22 cellular contexts compared by ENCODE assay signal in the genomic region with DNA sequence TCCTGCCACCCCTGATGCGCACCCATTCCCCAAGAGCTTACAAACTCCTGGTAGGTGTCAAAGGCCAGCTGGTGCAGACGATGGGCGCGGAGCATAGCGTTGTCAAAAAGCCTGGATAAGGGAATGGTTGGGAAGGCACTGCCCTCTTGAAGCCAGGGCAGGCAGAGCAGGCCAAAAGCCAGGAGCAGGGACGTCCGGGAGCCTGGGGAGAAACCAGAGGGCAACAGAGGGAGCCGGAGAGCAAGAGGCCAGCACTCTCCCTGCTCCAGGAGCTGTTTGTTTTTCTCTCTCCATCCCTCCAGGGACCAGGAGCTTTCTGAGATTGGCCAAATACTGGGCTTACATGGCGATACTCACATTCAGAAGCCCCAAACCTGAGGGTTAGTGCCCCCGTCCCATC. TPM values are rescaled to one million over a fixed set of nuclear protein-coding genes. Genes with fewer than 3 reads are reported as not detected.
DNase-seq lines count a peak whose midpoint lies in the region; ATAC-seq and TF ChIP-seq lines count a peak whose summit lies in the region.
"Had no signal": no experiment of that assay in that cellular context is flagged by ENCODE, and none has a peak within 500 bp of the region (broad histone marks: within the 10 kb centered on the region; RNA-seq: fewer than 3 reads in every experiment).

No MANE protein-coding gene starts in this region.

- H2AFZ ChIP-seq in neural progenitor cell (replicated peaks): peak overlapping the region; percentile 85

- H3K36me3 ChIP-seq in BLaER1: no peaks in the 10 kb centered on the region
- H3K36me3 ChIP-seq in endodermal cell (ENCODE audit: control insufficient read depth, insufficient read depth, low read length): no peaks in the 10 kb centered on the region
- no peaks in the 10 kb centered on the region for H3K36me3 ChIP-seq in neural progenitor cell
- H3K36me3 ChIP-seq: esophagus squamous epithelium, Peyer's patch, prostate gland, uterus had no signal

- 48 to 73% methylated on average over 4 to 10 of the region's 10 CpGs for WGBS in endodermal cell (ENCODE audit: insufficient coverage in 1 of 2, insufficient read length in 1 of 2), 2 experiments

- H3K9ac ChIP-seq in BLaER1 (no peak overlapping the region), endodermal cell (ENCODE audit: extremely low read depth, low read length, poor library complexity, severe bottlenecking) (no peak overlapping the region), neural progenitor cell (no peak overlapping the region)

- H3K27ac Mint-ChIP-seq in endodermal cell (no peak overlapping the region), neural progenitor cell (no peak overlapping the region)
- peak overlapping the region in 1 of 10 donors; percentile 19 for H3K27ac Mint-ChIP-seq in naive thymus-derived CD8-positive, alpha-beta T cell
- H3K27ac Mint-ChIP-seq: nephron progenitor cell had no signal

- POLR2A ChIA-PET in HEK293T (lab: Yijun Ruan, JAX): no interaction called here
- POLR2A ChIA-PET in naive thymus-derived CD8-positive, alpha-beta T cell (lab: Charles Lee): interaction anchor here (0.7 to 2.8 kb wide), 9 partner anchors 28 to 227 kb away, joined by 3 to 23 read pairs (median 8); partner anchors contain the start of gene ICAM2

- H4K20me1 ChIP-seq in BLaER1 (no peaks in the 10 kb centered on the region), neural progenitor cell (ENCODE audit: low read depth) (no peaks in the 10 kb centered on the region)

- H3K4me1 ChIP-seq in BLaER1 (peaks cover 80% of the 10 kb centered on the region), endodermal cell (ENCODE audit: control insufficient read depth, insufficient read depth, low read length) (no peaks in the 10 kb centered on the region), neural progenitor cell (no peaks in the 10 kb centered on the region)
- H3K4me1 ChIP-seq: prostate gland, uterus had no signal

- no peak for ATAC-seq in HG02870 (IDR thresholded peaks at IDR 0.05; ENCODE audit: unreplicated experiment)
- no peak for ATAC-seq in naive thymus-derived CD8-positive, alpha-beta T cell
- ATAC-seq: activated T-helper 17 cell treated with anti-CD3 and anti-CD28 coated beads, Interleukin-2, amount 50 U/mL, for 72 hours; SK-N-SH treated with all-trans-retinoic acid at 6 μM for 48 hours had no signal

- H3K27me3 ChIP-seq in BLaER1 (no peaks in the 10 kb centered on the region), endodermal cell (ENCODE audit: control insufficient read depth, insufficient read depth, low read length, poor library complexity, severe bottlenecking) (no peaks in the 10 kb centered on the region), neural progenitor cell (peaks cover 4% of the 10 kb centered on the region)
- H3K27me3 ChIP-seq: Peyer's patch, uterus had no signal

- H3K27ac ChIP-seq in BLaER1 (no peak overlapping the region), endodermal cell (ENCODE audit: low read depth, low read length) (no peak overlapping the region), neural progenitor cell (no peak overlapping the region)
- H3K27ac ChIP-seq: esophagus squamous epithelium, Peyer's patch, prostate gland, uterus had no signal

- H3K4me3 ChIP-seq in BLaER1: no peak overlapping the region
- no peak overlapping the region for H3K4me3 ChIP-seq in endodermal cell (ENCODE audit: low read length)
- H3K4me3 ChIP-seq in neural progenitor cell: no peak overlapping the region
- H3K4me3 ChIP-seq: esophagus squamous epithelium, Peyer's patch, prostate gland, uterus had no signal

- CTCF ChIA-PET in HEK293T (lab: Yijun Ruan, JAX): interaction anchor here (0.6 to 3.5 kb wide), 10 partner anchors 11 to 95 kb away, joined by 3 to 27 read pairs (median 8); no protein-coding TSS in a partner anchor

- peak; percentile 12 for DNase-seq in HEK293T (ENCODE audit: extremely low spot score)
- DNase-seq in endodermal cell: peak; percentile 94
- DNase-seq in neural progenitor cell (ENCODE audit: low spot score): peak; percentile 62
- DNase-seq in COLO668 (lab: John Stamatoyannopoulos, UW; ENCODE audit: unreplicated experiment): no peak
- DNase-seq in naive thymus-derived CD8-positive, alpha-beta T cell: no peak
- DNase-seq: activated CD4-positive, alpha-beta T cell treated with anti-CD3 and anti-CD28 coated beads for 1 hour; caudate nucleus; esophagus squamous epithelium; NCI-H146; nephron progenitor cell; small intestine; stimulated activated CD8-positive, alpha-beta memory T cell treated with anti-CD3 and anti-CD28 coated beads, Interleukin-4, amount 100 ng/mL, for 48 hours; T-helper 9 cell; uterus had no signal

- H3F3A ChIP-seq in neural progenitor cell (ENCODE audit: low read depth): peaks cover 6% of the 10 kb centered on the region

- no peaks in the 10 kb centered on the region for H3K79me2 ChIP-seq in neural progenitor cell (ENCODE audit: low read depth)

- TF ChIP-seq CTCF in endodermal cell (conservative IDR thresholded peaks at IDR 0.05): peak; percentile 67
- peak; percentile 40 for TF ChIP-seq CTCF in neural progenitor cell (IDR thresholded peaks at IDR 0.05)

- H3K9me3 ChIP-seq in BLaER1: no peaks in the 10 kb centered on the region
- H3K9me3 ChIP-seq in endodermal cell (ENCODE audit: control insufficient read depth, low read length): no peaks in the 10 kb centered on the region
- H3K9me3 ChIP-seq in neural progenitor cell (ENCODE audit: low read depth): no peaks in the 10 kb centered on the region
- H3K9me3 ChIP-seq: esophagus squamous epithelium, Peyer's patch, prostate gland, uterus had no signal

- H3K27me3 Mint-ChIP-seq in endodermal cell (ENCODE audit: insufficient read depth): peaks cover 13% of the 10 kb centered on the region
- H3K27me3 Mint-ChIP-seq in neural progenitor cell (ENCODE audit: insufficient read depth, low read depth): peaks cover 13% of the 10 kb centered on the region
- H3K27me3 Mint-ChIP-seq in naive thymus-derived CD8-positive, alpha-beta T cell: peaks cover 0 to 5% (median 0%) of the 10 kb centered on the region in 5 donors
- H3K27me3 Mint-ChIP-seq: activated T-helper 17 cell treated with anti-CD3 and anti-CD28 coated beads, Interleukin-2, amount 50 U/mL, for 72 hours had no signal

- H3K4me2 ChIP-seq in BLaER1 (0 out of 2 replicates have a peak overlapping the region, but pooled peaks have one; percentile 8), neural progenitor cell (peak overlapping the region; percentile 49)

- H3K9me3 Mint-ChIP-seq in endodermal cell (no peaks in the 10 kb centered on the region), neural progenitor cell (no peaks in the 10 kb centered on the region)
- no peaks in the 10 kb centered on the region for H3K9me3 Mint-ChIP-seq in naive thymus-derived CD8-positive, alpha-beta T cell
- H3K9me3 Mint-ChIP-seq: activated T-helper 17 cell treated with anti-CD3 and anti-CD28 coated beads, Interleukin-2, amount 50 U/mL, for 72 hours; nephron progenitor cell had no signal

- H3K4me1 Mint-ChIP-seq in endodermal cell (peaks cover 8% of the 10 kb centered on the region), neural progenitor cell (peaks cover 11% of the 10 kb centered on the region)
- H3K4me1 Mint-ChIP-seq in naive thymus-derived CD8-positive, alpha-beta T cell: peaks cover 4 to 46% (median 9%) of the 10 kb centered on the region in 4 donors

- H3K4me3 Mint-ChIP-seq in endodermal cell (peak overlapping the region; percentile 31), neural progenitor cell (no peak overlapping the region)
- H3K4me3 Mint-ChIP-seq in naive thymus-derived CD8-positive, alpha-beta T cell: no peak overlapping the region
- H3K4me3 Mint-ChIP-seq: activated T-helper 17 cell treated with anti-CD3 and anti-CD28 coated beads, Interleukin-2, amount 50 U/mL, for 72 hours; nephron progenitor cell had no signal

- no peaks in the 10 kb centered on the region for H3K36me3 Mint-ChIP-seq in endodermal cell (ENCODE audit: low read depth)
- no peaks in the 10 kb centered on the region for H3K36me3 Mint-ChIP-seq in neural progenitor cell
- H3K36me3 Mint-ChIP-seq in naive thymus-derived CD8-positive, alpha-beta T cell: no peaks in the 10 kb centered on the region

TF ChIP-seq in HEK293T, 16 proteins besides CTCF, POLR2A, EP300 and RAD21 (continues in another document):
- no peak for TF ChIP-seq TARDBP (IDR thresholded peaks at IDR 0.05)
- no peak for TF ChIP-seq HDGF (IDR thresholded peaks at IDR 0.05; ENCODE audit: borderline replicate concordance)
- TF ChIP-seq SUZ12 (IDR thresholded peaks at IDR 0.05): no peak
- no peak for TF ChIP-seq FOXA1 (IDR thresholded peaks at IDR 0.05)

RNA-seq across cellular contexts. Expression of gene GH1, which starts 0.3 kb away (rescaled TPM):
- total RNA-seq in endodermal cell: not detected
- polyA plus RNA-seq in endodermal cell (2013, experiment 1 of 2): not detected
- not detected for polyA plus RNA-seq in endodermal cell (2013, experiment 2 of 2)
- total RNA-seq in neural progenitor cell (ENCODE audit: low replicate concordance): not detected in 2 replicates
- not detected for total RNA-seq in naive thymus-derived CD8-positive, alpha-beta T cell
- not detected for polyA plus RNA-seq in naive thymus-derived CD8-positive, alpha-beta T cell
- total RNA-seq: esophagus squamous epithelium, mesenteric fat pad, Peyer's patch, prostate gland, uterus had no signal
- polyA plus RNA-seq: adipose tissue, small intestine had no signal

RNA-seq across cellular contexts. Expression of gene CSHL1, which starts 7.2 kb away (rescaled TPM):
- total RNA-seq in endodermal cell (not detected), neural progenitor cell (ENCODE audit: low replicate concordance) (not detected in 2 replicates)
- polyA plus RNA-seq in endodermal cell (2013, experiment 1 of 2): not detected
- not detected for polyA plus RNA-seq in endodermal cell (2013, experiment 2 of 2)
- total RNA-seq in naive thymus-derived CD8-positive, alpha-beta T cell: not detected
- polyA plus RNA-seq in naive thymus-derived CD8-positive, alpha-beta T cell: not detected
- total RNA-seq: esophagus squamous epithelium, mesenteric fat pad, Peyer's patch, uterus had no signal
- polyA plus RNA-seq: adipose tissue, small intestine had no signal

RNA-seq across cellular contexts. Expression of gene CD79B, which starts 13.8 kb away (rescaled TPM):
- total RNA-seq in endodermal cell (under 1 TPM; 0.35 to 0.44 TPM), neural progenitor cell (ENCODE audit: low replicate concordance) (1.6 TPM in 1 of 2 replicates, not detected in the other)
- polyA plus RNA-seq in endodermal cell (2013, experiment 1 of 2): 0.61 TPM
- 0.99 TPM for polyA plus RNA-seq in endodermal cell (2013, experiment 2 of 2)
- 10 to 100 TPM; 40.0 to 42.8 TPM for total RNA-seq in naive thymus-derived CD8-positive, alpha-beta T cell
- polyA plus RNA-seq in naive thymus-derived CD8-positive, alpha-beta T cell: 10 to 100 TPM; 14.5 to 21.9 (median 21.3) TPM

RNA-seq across cellular contexts. Expression of gene CSH1, which starts 21.9 kb away (rescaled TPM):
- total RNA-seq in endodermal cell (under 1 TPM in 1 of 2 donors, not detected in 1; 0.64 TPM), neural progenitor cell (ENCODE audit: low replicate concordance) (not detected in 2 replicates)
- polyA plus RNA-seq in endodermal cell (2013, experiment 1 of 2): not detected
- polyA plus RNA-seq in endodermal cell (2013, experiment 2 of 2): not detected
- not detected for total RNA-seq in naive thymus-derived CD8-positive, alpha-beta T cell
- not detected for polyA plus RNA-seq in naive thymus-derived CD8-positive, alpha-beta T cell
- total RNA-seq: esophagus squamous epithelium, mesenteric fat pad, Peyer's patch, prostate gland, uterus had no signal
- polyA plus RNA-seq: adipose tissue, small intestine had no signal

RNA-seq across cellular contexts. Expression of gene GH2, which starts 36.6 kb away (rescaled TPM):
- total RNA-seq in endodermal cell: under 1 TPM; 0.42 to 0.49 TPM
- not detected for polyA plus RNA-seq in endodermal cell (2013, experiment 1 of 2)
- polyA plus RNA-seq in endodermal cell (2013, experiment 2 of 2): not detected
- not detected in 2 replicates for total RNA-seq in neural progenitor cell (ENCODE audit: low replicate concordance)
- not detected for total RNA-seq in naive thymus-derived CD8-positive, alpha-beta T cell
- not detected for polyA plus RNA-seq in naive thymus-derived CD8-positive, alpha-beta T cell
- total RNA-seq: activated T-helper 17 cell treated with anti-CD3 and anti-CD28 coated beads, Interleukin-2, amount 50 U/mL, for 72 hours; esophagus squamous epithelium; mesenteric fat pad; Peyer's patch; prostate gland; uterus had no signal
- polyA plus RNA-seq: adipose tissue, small intestine had no signal

Comparison
In these comparisons a context has a peak if more than half of its experiments do, and no peak if none do; other contexts are left out.
1. DNase-seq: peak in HEK293T (single experiment), endodermal cell (single experiment) and neural progenitor cell (single experiment); none in COLO668 (single experiment) and naive thymus-derived CD8-positive, alpha-beta T cell (0 of 10).
2. RNA of gene CD79B, which starts 13.8 kb away (total RNA-seq): 40.0 to 42.8 TPM in naive thymus-derived CD8-positive, alpha-beta T cell; 0.35 to 0.44 TPM in endodermal cell and 1.6 TPM in neural progenitor cell; every median in the first group is over 10 times any median in the second.